Comparison of ENCODE assay signal across 1 cellular context in the genomic region with DNA sequence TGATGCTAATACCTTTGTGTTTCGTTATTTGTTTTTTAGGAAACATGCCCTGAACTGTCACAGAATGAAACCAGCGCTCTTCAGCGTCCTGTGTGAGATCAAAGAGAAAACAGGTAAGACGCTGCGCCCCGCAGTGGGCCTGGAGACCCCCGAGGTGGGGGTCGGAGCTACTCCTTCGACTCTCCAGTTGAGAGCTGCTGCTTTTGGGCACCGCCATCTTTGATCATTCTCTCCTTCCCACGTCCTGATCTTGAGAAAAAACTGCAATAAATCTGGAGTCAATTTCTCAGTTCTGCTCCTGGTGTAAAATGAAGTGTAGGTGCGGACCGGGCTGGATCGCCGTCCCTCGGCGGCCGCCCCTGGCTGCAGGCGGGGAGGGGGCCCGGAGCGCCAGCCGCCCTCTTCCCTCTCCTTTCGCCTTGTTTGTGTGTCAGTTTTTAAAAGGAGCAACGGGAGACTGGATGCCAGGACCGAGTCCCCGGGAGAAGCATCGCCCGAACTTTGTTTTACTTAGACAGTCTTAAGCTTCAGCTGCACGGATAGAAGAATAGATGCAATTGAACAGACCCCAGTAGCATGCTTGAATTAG.
TF ChIP-seq lines count a peak whose summit lies in the region.

No MANE protein-coding gene starts in this region.

TF ChIP-seq in HepG2, 621 proteins besides CTCF, POLR2A, EP300 and RAD21:
- TF ChIP-seq, protein P1, sequence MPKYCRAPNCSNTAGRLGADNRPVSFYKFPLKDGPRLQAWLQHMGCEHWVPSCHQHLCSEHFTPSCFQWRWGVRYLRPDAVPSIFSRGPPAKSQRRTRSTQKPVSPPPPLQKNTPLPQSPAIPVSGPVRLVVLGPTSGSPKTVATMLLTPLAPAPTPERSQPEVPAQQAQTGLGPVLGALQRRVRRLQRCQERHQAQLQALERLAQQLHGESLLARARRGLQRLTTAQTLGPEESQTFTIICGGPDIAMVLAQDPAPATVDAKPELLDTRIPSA (CRISPR knock-in tag; IDR thresholded peaks at IDR 0.05; ENCODE audit: borderline replicate concordance), result no peak
- TF ChIP-seq MZF1 (CRISPR knock-in tag; IDR thresholded peaks at IDR 0.05; ENCODE audit: borderline replicate concordance), result no peak
- no peak for TF ChIP-seq HNF4A (CRISPR knock-in tag; IDR thresholded peaks at IDR 0.05)
- TF ChIP-seq, protein P2, sequence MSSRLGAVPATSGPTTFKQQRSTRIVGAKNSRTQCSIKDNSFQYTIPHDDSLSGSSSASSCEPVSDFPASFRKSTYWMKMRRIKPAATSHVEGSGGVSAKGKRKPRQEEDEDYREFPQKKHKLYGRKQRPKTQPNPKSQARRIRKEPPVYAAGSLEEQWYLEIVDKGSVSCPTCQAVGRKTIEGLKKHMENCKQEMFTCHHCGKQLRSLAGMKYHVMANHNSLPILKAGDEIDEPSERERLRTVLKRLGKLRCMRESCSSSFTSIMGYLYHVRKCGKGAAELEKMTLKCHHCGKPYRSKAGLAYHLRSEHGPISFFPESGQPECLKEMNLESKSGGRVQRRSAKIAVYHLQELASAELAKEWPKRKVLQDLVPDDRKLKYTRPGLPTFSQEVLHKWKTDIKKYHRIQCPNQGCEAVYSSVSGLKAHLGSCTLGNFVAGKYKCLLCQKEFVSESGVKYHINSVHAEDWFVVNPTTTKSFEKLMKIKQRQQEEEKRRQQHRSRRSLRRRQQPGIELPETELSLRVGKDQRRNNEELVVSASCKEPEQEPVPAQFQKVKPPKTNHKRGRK (CRISPR knock-in tag; IDR thresholded peaks at IDR 0.05), result no peak
- TF ChIP-seq HNRNPLL (IDR thresholded peaks at IDR 0.05; ENCODE audit: low read depth, low read length, poor library complexity, severe bottlenecking), result peak; percentile 16
- TF ChIP-seq AGO2 (optimal IDR thresholded peaks at IDR 0.05; ENCODE audit: low read depth, low read length), result peak; percentile 6
- TF ChIP-seq ZNF136 (CRISPR knock-in tag; IDR thresholded peaks at IDR 0.05; ENCODE audit: low read depth), result no peak
- TF ChIP-seq, protein P3, sequence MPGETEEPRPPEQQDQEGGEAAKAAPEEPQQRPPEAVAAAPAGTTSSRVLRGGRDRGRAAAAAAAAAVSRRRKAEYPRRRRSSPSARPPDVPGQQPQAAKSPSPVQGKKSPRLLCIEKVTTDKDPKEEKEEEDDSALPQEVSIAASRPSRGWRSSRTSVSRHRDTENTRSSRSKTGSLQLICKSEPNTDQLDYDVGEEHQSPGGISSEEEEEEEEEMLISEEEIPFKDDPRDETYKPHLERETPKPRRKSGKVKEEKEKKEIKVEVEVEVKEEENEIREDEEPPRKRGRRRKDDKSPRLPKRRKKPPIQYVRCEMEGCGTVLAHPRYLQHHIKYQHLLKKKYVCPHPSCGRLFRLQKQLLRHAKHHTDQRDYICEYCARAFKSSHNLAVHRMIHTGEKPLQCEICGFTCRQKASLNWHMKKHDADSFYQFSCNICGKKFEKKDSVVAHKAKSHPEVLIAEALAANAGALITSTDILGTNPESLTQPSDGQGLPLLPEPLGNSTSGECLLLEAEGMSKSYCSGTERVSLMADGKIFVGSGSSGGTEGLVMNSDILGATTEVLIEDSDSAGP (CRISPR knock-in tag; IDR thresholded peaks at IDR 0.05; ENCODE audit: borderline replicate concordance), result 0 out of 2 replicates have a peak, but pooled peaks have one; percentile 14
